ENCODE assay signal across 9 cellular contexts in genomic region chr12:106004289-106004688, GRCh38.
"Had no signal": no experiment of that assay in that cellular context is flagged by ENCODE, and none has a peak within 500 bp of the region (broad histone marks: within the 10 kb centered on the region; RNA-seq: fewer than 3 reads in every experiment).

No MANE protein-coding gene starts in this region.

- ATAC-seq: GM23338, HepG2 had no signal

- H3K27ac Mint-ChIP-seq: GM23338, H9, HFFc6, IgD-negative memory B cell had no signal

- FAIRE-seq: H1, H54, HepG2 had no signal

- H3K36me3 Mint-ChIP-seq: IgD-negative memory B cell had no signal

- DNase-seq: H9, HCEC 1CT, HFFc6 had no signal

- H3K27ac ChIP-seq: HL-60 had no signal

- H3K4me3 Mint-ChIP-seq: GM23338, H9, HFFc6 had no signal

- H3K4me2 ChIP-seq: GM23338 had no signal

- H2AFZ ChIP-seq: GM23338 had no signal

- H3K4me3 ChIP-seq: GM23338 had no signal

- H3K4me1 Mint-ChIP-seq: IgD-negative memory B cell had no signal
